ENCODE assay signal across 1 cellular context in the genomic region with DNA sequence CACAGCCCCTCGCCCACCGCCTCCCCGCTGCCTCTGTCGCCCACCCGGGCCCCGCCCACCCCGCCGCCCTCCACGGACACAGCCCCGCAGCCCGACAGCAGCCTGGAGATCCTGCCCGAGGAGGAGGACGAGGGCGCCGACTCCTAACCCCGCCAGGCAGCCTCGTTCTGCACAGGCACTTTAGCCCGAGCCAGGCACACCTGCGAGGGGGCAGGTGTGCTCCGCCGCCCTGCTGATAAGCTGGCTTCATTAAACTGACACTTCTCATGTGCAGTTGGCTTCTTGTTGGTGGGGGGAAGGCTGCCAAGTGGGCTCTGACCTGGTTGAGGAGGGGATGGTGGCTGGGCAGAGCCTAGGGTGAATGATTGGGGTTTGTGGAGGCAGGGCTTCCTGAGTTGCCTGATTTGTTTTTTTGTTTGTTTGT.
TF ChIP-seq lines count a peak whose summit lies in the region.

No MANE protein-coding gene starts in this region.

TF ChIP-seq in IMR-90, 13 proteins besides CTCF, POLR2A, EP300 and RAD21:
- TF ChIP-seq BHLHE40 (IDR thresholded peaks at IDR 0.05; ENCODE audit: low read depth, low read length) (no peak), MXI1 (IDR thresholded peaks at IDR 0.05; ENCODE audit: borderline replicate concordance, low read depth, low read length) (no peak), RCOR1 (IDR thresholded peaks at IDR 0.05; ENCODE audit: insufficient replicate concordance, low read length) (no peak), FOS (IDR thresholded peaks at IDR 0.05; ENCODE audit: low read depth, low read length) (no peak), CHD1 (IDR thresholded peaks at IDR 0.05; ENCODE audit: low read depth, low read length) (no peak), MAFK (IDR thresholded peaks at IDR 0.05; ENCODE audit: low read depth, low read length) (no peak), NFE2L2 (IDR thresholded peaks at IDR 0.05; ENCODE audit: low read depth, low read length) (no peak), RFX5 (IDR thresholded peaks at IDR 0.05; ENCODE audit: low read depth, low read length) (no peak), SMC3 (IDR thresholded peaks at IDR 0.05; ENCODE audit: low read depth, low read length) (no peak), MAZ (IDR thresholded peaks at IDR 0.05; ENCODE audit: borderline replicate concordance, low read depth, low read length) (no peak), CEBPB (IDR thresholded peaks at IDR 0.05; ENCODE audit: low read depth, low read length) (no peak)
- TF ChIP-seq, protein P1, sequence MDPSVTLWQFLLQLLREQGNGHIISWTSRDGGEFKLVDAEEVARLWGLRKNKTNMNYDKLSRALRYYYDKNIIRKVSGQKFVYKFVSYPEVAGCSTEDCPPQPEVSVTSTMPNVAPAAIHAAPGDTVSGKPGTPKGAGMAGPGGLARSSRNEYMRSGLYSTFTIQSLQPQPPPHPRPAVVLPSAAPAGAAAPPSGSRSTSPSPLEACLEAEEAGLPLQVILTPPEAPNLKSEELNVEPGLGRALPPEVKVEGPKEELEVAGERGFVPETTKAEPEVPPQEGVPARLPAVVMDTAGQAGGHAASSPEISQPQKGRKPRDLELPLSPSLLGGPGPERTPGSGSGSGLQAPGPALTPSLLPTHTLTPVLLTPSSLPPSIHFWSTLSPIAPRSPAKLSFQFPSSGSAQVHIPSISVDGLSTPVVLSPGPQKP (IDR thresholded peaks at IDR 0.05; ENCODE audit: borderline replicate concordance, low read depth, low read length): no peak
- TF ChIP-seq, protein P2, sequence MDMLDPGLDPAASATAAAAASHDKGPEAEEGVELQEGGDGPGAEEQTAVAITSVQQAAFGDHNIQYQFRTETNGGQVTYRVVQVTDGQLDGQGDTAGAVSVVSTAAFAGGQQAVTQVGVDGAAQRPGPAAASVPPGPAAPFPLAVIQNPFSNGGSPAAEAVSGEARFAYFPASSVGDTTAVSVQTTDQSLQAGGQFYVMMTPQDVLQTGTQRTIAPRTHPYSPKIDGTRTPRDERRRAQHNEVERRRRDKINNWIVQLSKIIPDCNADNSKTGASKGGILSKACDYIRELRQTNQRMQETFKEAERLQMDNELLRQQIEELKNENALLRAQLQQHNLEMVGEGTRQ (IDR thresholded peaks at IDR 0.05; ENCODE audit: low read depth, low read length): no peak
